Comparison of ENCODE assay signal across 28 cellular contexts in the genomic region with DNA sequence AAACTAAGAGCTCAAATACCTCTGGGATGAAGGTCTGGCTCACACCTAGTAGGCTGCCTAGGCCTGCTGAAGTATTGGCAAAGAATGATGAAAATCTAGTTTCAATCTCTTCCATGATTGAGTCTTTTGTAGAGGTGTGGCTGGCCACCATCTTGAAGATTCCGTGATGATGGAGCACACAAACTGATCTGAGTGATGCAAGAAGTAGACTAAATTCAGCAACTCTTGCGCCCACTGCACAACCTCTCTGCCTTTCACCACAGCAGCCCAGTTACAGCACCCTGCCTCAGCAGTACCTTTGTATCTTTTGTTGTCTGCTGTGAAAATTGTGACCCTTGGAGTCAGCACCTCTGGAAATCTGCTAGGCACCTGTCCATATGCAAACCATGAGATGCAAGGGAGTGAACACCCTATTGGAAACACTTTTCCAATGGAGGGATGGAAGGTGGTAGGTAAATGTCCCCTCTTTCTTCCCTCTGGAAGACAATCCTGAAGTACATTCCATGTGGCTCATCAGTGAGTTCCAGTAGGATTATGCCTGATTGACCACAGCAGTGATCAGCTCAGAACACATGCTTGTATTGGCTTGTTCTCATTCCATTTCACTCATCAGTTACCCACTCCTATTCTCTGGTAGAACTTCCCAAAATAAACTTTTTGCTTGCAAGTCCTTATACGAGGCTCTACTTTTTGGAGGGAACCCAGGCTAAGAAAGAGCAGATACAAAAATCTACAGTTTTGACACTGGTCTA.
"Had no signal": no experiment of that assay in that cellular context is flagged by ENCODE, and none has a peak within 500 bp of the region (broad histone marks: within the 10 kb centered on the region; RNA-seq: fewer than 3 reads in every experiment).

No MANE protein-coding gene starts in this region.

- H3K27ac ChIP-seq: colonic mucosa, esophagus squamous epithelium, left lung, ovary, psoas muscle, sigmoid colon, skin epidermis, spleen, testis, tibial artery, upper lobe of left lung had no signal

- H3K9me3 Mint-ChIP-seq: dendritic cell treated with granulocyte-macrophage colony-stimulating factor and Interleukin-4, amounts not matched to agents 40 ng/mL and 50 ng/mL, for 4 days; endodermal cell; natural killer cell; stimulated activated memory B cell treated with anti-CD40 and anti-IgM and Interleukin-4, amounts not matched to agents 10 μg/mL and 1 μg/mL and 100 μg/mL, for 72 hours had no signal

- H3K4me3 Mint-ChIP-seq: dendritic cell treated with granulocyte-macrophage colony-stimulating factor and Interleukin-4, amounts not matched to agents 40 ng/mL and 50 ng/mL, for 4 days; endodermal cell; natural killer cell; stimulated activated memory B cell treated with anti-CD40 and anti-IgM and Interleukin-4, amounts not matched to agents 10 μg/mL and 1 μg/mL and 100 μg/mL, for 72 hours had no signal

- H3K27me3 Mint-ChIP-seq: dendritic cell treated with granulocyte-macrophage colony-stimulating factor and Interleukin-4, amounts not matched to agents 40 ng/mL and 50 ng/mL, for 4 days; stimulated activated memory B cell treated with anti-CD40 and anti-IgM and Interleukin-4, amounts not matched to agents 10 μg/mL and 1 μg/mL and 100 μg/mL, for 72 hours had no signal

- ATAC-seq: left lung; natural killer cell; psoas muscle; right cardiac atrium; stimulated activated memory B cell treated with anti-CD40 and anti-IgM and Interleukin-4, amounts not matched to agents 10 μg/mL and 1 μg/mL and 100 μg/mL, for 72 hours; stimulated activated naive CD8-positive, alpha-beta T cell treated with anti-CD3 and anti-CD28 coated beads, Interleukin-15, Interleukin-2, amounts not matched to agents 100 U/mL and 50 U/mL, for 24 hours had no signal

- H3K27ac Mint-ChIP-seq: dendritic cell treated with granulocyte-macrophage colony-stimulating factor and Interleukin-4, amounts not matched to agents 40 ng/mL and 50 ng/mL, for 4 days; endodermal cell; natural killer cell; stimulated activated memory B cell treated with anti-CD40 and anti-IgM and Interleukin-4, amounts not matched to agents 10 μg/mL and 1 μg/mL and 100 μg/mL, for 72 hours had no signal

- H3K36me3 Mint-ChIP-seq: natural killer cell had no signal

- H3K4me1 ChIP-seq: colonic mucosa, sigmoid colon, testis had no signal

- H3K9me3 ChIP-seq: colonic mucosa, esophagus squamous epithelium, left lung, ovary, psoas muscle, sigmoid colon, spleen, testis, tibial artery, upper lobe of left lung had no signal

- H3K27me3 ChIP-seq: colonic mucosa, esophagus squamous epithelium, left lung, ovary, sigmoid colon, spleen, testis, tibial artery, upper lobe of left lung had no signal

- H3K4me3 ChIP-seq: colonic mucosa, esophagus squamous epithelium, left lung, ovary, psoas muscle, sigmoid colon, skin epidermis, spleen, testis, tibial artery, upper lobe of left lung had no signal

- H3K36me3 ChIP-seq: colonic mucosa, ovary, upper lobe of left lung had no signal

- DNase-seq: colonic mucosa; effector CD8-positive, alpha-beta T cell; endodermal cell; esophagus squamous epithelium; head of caudate nucleus; kidney; left lung; mesendoderm; midbrain; natural killer cell; occipital lobe; ovary; posterior cingulate gyrus; psoas muscle; right cardiac atrium; sigmoid colon; spleen; stimulated activated CD4-positive, alpha-beta T cell treated with anti-CD3 and anti-CD28 coated beads, Interleukin-4, amount 100 ng/mL, for 4 hours; stimulated activated naive CD8-positive, alpha-beta T cell treated with anti-CD3 and anti-CD28 coated beads, Interleukin-15, Interleukin-2, amounts not matched to agents 100 U/mL and 50 U/mL, for 24 hours; substantia nigra; testis; tibial artery; upper lobe of left lung had no signal

- FAIRE-seq: frontal cortex, kidney, urothelium cell line had no signal
